In genomic region chr3:130516645-130517512, GRCh38 we compare ENCODE assay signal across 13 cellular contexts. TPM values are rescaled to one million over a fixed set of nuclear protein-coding genes. Genes with fewer than 3 reads are reported as not detected.
DNase-seq lines count a peak whose midpoint lies in the region; ATAC-seq and TF ChIP-seq lines count a peak whose summit lies in the region.
"Had no signal": no experiment of that assay in that cellular context is flagged by ENCODE, and none has a peak within 500 bp of the region (broad histone marks: within the 10 kb centered on the region; RNA-seq: fewer than 3 reads in every experiment).

Gene COL6A6 (plus strand): TSS chr3:130517177. CDS start chr3:130560365, 43,188 bp downstream.

- peaks cover 53% of the 10 kb centered on the region for H3K27me3 Mint-ChIP-seq in activated CD8-positive, alpha-beta memory T cell treated with anti-CD3 and anti-CD28 coated beads, Interleukin-2, amount 10 ng/mL, durations not matched to agents 7 days and 5 days

- TF ChIP-seq POLR2A in suprapubic skin (IDR thresholded peaks at IDR 0.05): no peak

- H3K4me3 Mint-ChIP-seq in activated CD8-positive, alpha-beta memory T cell treated with anti-CD3 and anti-CD28 coated beads, Interleukin-2, amount 10 ng/mL, durations not matched to agents 7 days and 5 days: no peak within 1 kb of the TSS
- H3K4me3 Mint-ChIP-seq: activated CD4-positive, alpha-beta memory T cell treated with anti-CD3 and anti-CD28 coated beads for 36 hours; activated naive CD8-positive, alpha-beta T cell treated with anti-CD3 and anti-CD28 coated beads, Interleukin-2, amount 10 ng/mL, durations not matched to agents 7 days and 5 days had no signal

- CTCF ChIA-PET in activated CD8-positive, alpha-beta memory T cell treated with anti-CD3 and anti-CD28 coated beads, Interleukin-2, amount 10 ng/mL, durations not matched to agents 7 days and 5 days (lab: Charles Lee): no interaction called here

- no peak within 1 kb of the TSS for H3K27ac Mint-ChIP-seq in activated CD8-positive, alpha-beta memory T cell treated with anti-CD3 and anti-CD28 coated beads, Interleukin-2, amount 10 ng/mL, durations not matched to agents 7 days and 5 days
- H3K27ac Mint-ChIP-seq: activated CD4-positive, alpha-beta memory T cell treated with anti-CD3 and anti-CD28 coated beads for 36 hours; activated naive CD8-positive, alpha-beta T cell treated with anti-CD3 and anti-CD28 coated beads, Interleukin-2, amount 10 ng/mL, durations not matched to agents 7 days and 5 days had no signal

- H3K4me3 ChIP-seq in ectodermal cell (ENCODE audit: insufficient read depth, low read depth, low read length) (peak within 1 kb of the TSS; percentile 47), suprapubic skin (peak within 1 kb of the TSS; percentile 22)

- DNase-seq in DMS 273 (lab: John Stamatoyannopoulos, UW; ENCODE audit: unreplicated experiment) (peak; percentile 17), DMS 273 treated with DMSO at 0.1 percent for 48 hours (lab: John Stamatoyannopoulos, UW) (no peak), left kidney (ENCODE audit: low read depth, low spot score) (peak; percentile 59), suprapubic skin (ENCODE audit: low spot score in 2 of 2) (no peak), NCI-H1092 treated with DMSO at 0.1 percent for 48 hours (lab: John Stamatoyannopoulos, UW) (no peak)
- no peak for DNase-seq in activated CD8-positive, alpha-beta memory T cell treated with anti-CD3 and anti-CD28 coated beads, Interleukin-2, amount 10 ng/mL, durations not matched to agents 7 days and 5 days
- DNase-seq: activated CD4-positive, alpha-beta memory T cell treated with anti-CD3 and anti-CD28 coated beads for 36 hours; activated naive CD8-positive, alpha-beta T cell treated with anti-CD3 and anti-CD28 coated beads, Interleukin-2, amount 10 ng/mL, durations not matched to agents 7 days and 5 days; stimulated activated CD8-positive, alpha-beta memory T cell treated with anti-CD3 and anti-CD28 coated beads, Interleukin-4, amount 100 ng/mL, for 48 hours had no signal

- no peaks in the 10 kb centered on the region for H3K36me3 Mint-ChIP-seq in activated CD8-positive, alpha-beta memory T cell treated with anti-CD3 and anti-CD28 coated beads, Interleukin-2, amount 10 ng/mL, durations not matched to agents 7 days and 5 days
- H3K36me3 Mint-ChIP-seq: activated CD4-positive, alpha-beta memory T cell treated with anti-CD3 and anti-CD28 coated beads for 36 hours; activated naive CD8-positive, alpha-beta T cell treated with anti-CD3 and anti-CD28 coated beads, Interleukin-2, amount 10 ng/mL, durations not matched to agents 7 days and 5 days had no signal

- H3K27me3 ChIP-seq in ectodermal cell (ENCODE audit: control insufficient read depth, insufficient read depth, low read length, poor library complexity, severe bottlenecking) (peaks cover 29% of the 10 kb centered on the region), suprapubic skin (peaks cover 31% of the 10 kb centered on the region)

- no peaks in the 10 kb centered on the region for H3K9me3 Mint-ChIP-seq in activated CD8-positive, alpha-beta memory T cell treated with anti-CD3 and anti-CD28 coated beads, Interleukin-2, amount 10 ng/mL, durations not matched to agents 7 days and 5 days (ENCODE audit: low read depth)
- H3K9me3 Mint-ChIP-seq: activated CD4-positive, alpha-beta memory T cell treated with anti-CD3 and anti-CD28 coated beads for 36 hours had no signal

- no peak for TF ChIP-seq CTCF in suprapubic skin (IDR thresholded peaks at IDR 0.05)

- H3K9me3 ChIP-seq in ectodermal cell (ENCODE audit: control insufficient read depth, low read length): no peaks in the 10 kb centered on the region
- no peaks in the 10 kb centered on the region for H3K9me3 ChIP-seq in suprapubic skin

- H3K36me3 ChIP-seq in ectodermal cell (ENCODE audit: control insufficient read depth, insufficient read depth, low read length): no peaks in the 10 kb centered on the region
- no peaks in the 10 kb centered on the region for H3K36me3 ChIP-seq in suprapubic skin

- no peaks in the 10 kb centered on the region for H3K4me1 ChIP-seq in ectodermal cell (ENCODE audit: control insufficient read depth, insufficient read depth, low read length)
- H3K4me1 ChIP-seq in suprapubic skin: peaks cover 4% of the 10 kb centered on the region

- H3K4me1 Mint-ChIP-seq in activated CD8-positive, alpha-beta memory T cell treated with anti-CD3 and anti-CD28 coated beads, Interleukin-2, amount 10 ng/mL, durations not matched to agents 7 days and 5 days: no peaks in the 10 kb centered on the region
- H3K4me1 Mint-ChIP-seq: activated naive CD8-positive, alpha-beta T cell treated with anti-CD3 and anti-CD28 coated beads, Interleukin-2, amount 10 ng/mL, durations not matched to agents 7 days and 5 days had no signal

- ATAC-seq in GM19324 (IDR thresholded peaks at IDR 0.05; ENCODE audit: low FRiP score, unreplicated experiment): no peak
- ATAC-seq in activated CD8-positive, alpha-beta memory T cell treated with anti-CD3 and anti-CD28 coated beads, Interleukin-2, amount 10 ng/mL, durations not matched to agents 7 days and 5 days: no peak

- TF ChIP-seq EP300 in suprapubic skin (IDR thresholded peaks at IDR 0.05): no peak

- 4 to 5% methylated on average over 58 of the region's 58 CpGs for WGBS in ectodermal cell, 2 experiments
- 7% methylated on average over 17 of the region's 58 CpGs for WGBS in suprapubic skin

- no peak within 1 kb of the TSS for H3K27ac ChIP-seq in ectodermal cell (ENCODE audit: insufficient read depth, low read depth, low read length, poor library complexity, severe bottlenecking)
- H3K27ac ChIP-seq in suprapubic skin: no peak within 1 kb of the TSS
- H3K27ac ChIP-seq: 22Rv1, KMS-11 had no signal

RNA-seq across cellular contexts. Expression of gene COL6A6, which starts in this region (rescaled TPM):
- polyA plus RNA-seq in ectodermal cell (2013, experiment 1 of 4): 0.20 TPM
- 0.30 TPM for polyA plus RNA-seq in ectodermal cell (2013, experiment 2 of 4)
- polyA plus RNA-seq in ectodermal cell (2013, experiment 3 of 4): 0.27 TPM
- 0.41 TPM for polyA plus RNA-seq in ectodermal cell (2013, experiment 4 of 4)
- under 1 TPM in 3 of 4 donors, not detected in 1; 0.11 to 0.62 (median 0.38) TPM for total RNA-seq in suprapubic skin
- total RNA-seq in activated CD8-positive, alpha-beta memory T cell treated with anti-CD3 and anti-CD28 coated beads, Interleukin-2, amount 10 ng/mL, durations not matched to agents 7 days and 5 days: not detected
- total RNA-seq: activated CD4-positive, alpha-beta memory T cell treated with anti-CD3 and anti-CD28 coated beads for 36 hours; activated naive CD8-positive, alpha-beta T cell treated with anti-CD3 and anti-CD28 coated beads, Interleukin-2, amount 10 ng/mL, durations not matched to agents 7 days and 5 days had no signal

Comparison
In these comparisons a context has a peak if more than half of its experiments do, and no peak if none do; other contexts are left out.
1. DNase-seq: peak in DMS 273 (single experiment) and left kidney (single experiment); none in DMS 273 treated with DMSO at 0.1 percent for 48 hours (single experiment), suprapubic skin (0 of 2), NCI-H1092 treated with DMSO at 0.1 percent for 48 hours (single experiment) and activated CD8-positive, alpha-beta memory T cell treated with anti-CD3 and anti-CD28 coated beads, Interleukin-2, amount 10 ng/mL, durations not matched to agents 7 days and 5 days (single experiment).